In the genomic region with DNA sequence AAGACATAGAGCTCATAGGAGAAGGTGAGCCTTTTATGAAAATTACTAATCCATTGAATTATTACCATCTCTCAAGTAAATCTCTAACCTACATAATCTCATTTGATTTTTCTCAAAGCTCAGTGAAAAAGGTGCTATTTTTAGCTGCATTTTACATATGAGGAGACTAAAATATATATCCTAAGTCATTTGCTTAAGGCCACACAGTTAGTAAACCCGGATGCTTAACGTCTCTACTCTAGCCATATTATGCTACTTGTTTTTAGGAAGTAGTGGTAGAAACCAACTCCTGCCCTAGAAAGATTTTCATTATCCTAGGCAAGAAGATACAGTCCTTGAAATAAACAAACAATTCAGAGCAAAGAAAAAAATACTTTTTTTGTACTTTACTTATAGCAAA, we compare ENCODE assay signal across 19 cellular contexts.
DNase-seq lines count a peak whose midpoint lies in the region; ATAC-seq and FAIRE-seq lines count a peak whose summit lies in the region.
"Had no signal": no experiment of that assay in that cellular context is flagged by ENCODE, and none has a peak within 500 bp of the region (broad histone marks: within the 10 kb centered on the region; RNA-seq: fewer than 3 reads in every experiment).

No MANE protein-coding gene starts in this region.

- H3K36me3 Mint-ChIP-seq in CD4-positive, alpha-beta memory T cell, result peaks cover 0 to 5% of the 10 kb centered on the region in 2 donors
- no peaks in the 10 kb centered on the region for H3K36me3 Mint-ChIP-seq in T-helper 17 cell (ENCODE audit: low read depth)

- H3K9me3 ChIP-seq in CD4-positive, alpha-beta memory T cell (ENCODE audit: control insufficient read depth in 1 of 2, low read length in 2 of 2), result no peaks in the 10 kb centered on the region
- no peaks in the 10 kb centered on the region for H3K9me3 ChIP-seq in T-helper 17 cell (ENCODE audit: control insufficient read depth, low read length, poor library complexity, severe bottlenecking)

- peak; percentile 68 for ATAC-seq in GM18909 (IDR thresholded peaks at IDR 0.05; ENCODE audit: poor library complexity, unreplicated experiment)
- ATAC-seq in GM21723 (IDR thresholded peaks at IDR 0.05; ENCODE audit: unreplicated experiment), result peak; percentile 68
- ATAC-seq in HG03139 (IDR thresholded peaks at IDR 0.05; ENCODE audit: unreplicated experiment), result peak; percentile 53
- no peak for ATAC-seq in T-helper 17 cell
- no peak for ATAC-seq in HG03521 (IDR thresholded peaks at IDR 0.05; ENCODE audit: unreplicated experiment)

- DNase-seq in germinal center (ENCODE audit: low spot score) (peak; percentile 54), T-helper 17 cell (no peak), HTR-8/SVneo (ENCODE audit: insufficient read length, low spot score) (no peak)
- no peak for DNase-seq in CD4-positive, alpha-beta memory T cell
- DNase-seq: DMS 273 treated with DMSO at 0.1 percent for 48 hours, EL, IMR-90, NCI-H1417 treated with DMSO at 0.1 percent for 48 hours, NCI-H2029, NCI-H2171 treated with DMSO at 0.1 percent for 48 hours, NCI-H510A, SHP77 treated with DMSO at 0.1 percent for 48 hours, T-helper 2 cell had no signal

- no peaks in the 10 kb centered on the region for H3K36me3 ChIP-seq in CD4-positive, alpha-beta memory T cell (ENCODE audit: insufficient read depth, low read length)

- no peak overlapping the region for H3K4me3 Mint-ChIP-seq in CD4-positive, alpha-beta memory T cell
- H3K4me3 Mint-ChIP-seq in T-helper 17 cell, result no peak overlapping the region
- H3K4me3 Mint-ChIP-seq: B cell had no signal

- H3K27ac Mint-ChIP-seq in CD4-positive, alpha-beta memory T cell, result no peak overlapping the region
- H3K27ac Mint-ChIP-seq in T-helper 17 cell, result no peak overlapping the region
- H3K27ac Mint-ChIP-seq: B cell had no signal

- no peaks in the 10 kb centered on the region for H3K27me3 ChIP-seq in CD4-positive, alpha-beta memory T cell (ENCODE audit: insufficient read depth, low read length)

- no peaks in the 10 kb centered on the region for H3K4me1 Mint-ChIP-seq in CD4-positive, alpha-beta memory T cell
- H3K4me1 Mint-ChIP-seq in T-helper 17 cell, result no peaks in the 10 kb centered on the region

- H3K9me3 Mint-ChIP-seq in CD4-positive, alpha-beta memory T cell, result peaks cover 0 to 9% (median 3%) of the 10 kb centered on the region in 8 donors

- no peak overlapping the region for H3K27ac ChIP-seq in CD4-positive, alpha-beta memory T cell (ENCODE audit: low read depth, low read length)

- no peak for FAIRE-seq in HTR-8/SVneo (lab: Jason Lieb, UNC)
- FAIRE-seq: TTC549 had no signal

- POLR2A ChIA-PET in CD4-positive, alpha-beta memory T cell (lab: Charles Lee; ENCODE audit: partially characterized antibody), result no interaction called here

- intact Hi-C loops in CD4-positive, alpha-beta memory T cell (cut with micrococcal nuclease), result no loop called here

- H3K4me1 ChIP-seq in CD4-positive, alpha-beta memory T cell (ENCODE audit: insufficient read depth, low read length), result no peaks in the 10 kb centered on the region

- CTCF ChIA-PET in CD4-positive, alpha-beta memory T cell (lab: Charles Lee; ENCODE audit: partially characterized antibody), result no interaction called here

- no peak overlapping the region for H3K4me3 ChIP-seq in CD4-positive, alpha-beta memory T cell (ENCODE audit: low read length in 2 of 2)

- peaks cover 9 to 18% of the 10 kb centered on the region in 2 donors for H3K27me3 Mint-ChIP-seq in CD4-positive, alpha-beta memory T cell
- peaks cover 12% of the 10 kb centered on the region for H3K27me3 Mint-ChIP-seq in T-helper 17 cell

Comparison
In these comparisons a context has a peak if more than half of its experiments do, and no peak if none do; other contexts are left out.
1. ATAC-seq: peak in GM18909 (single experiment), GM21723 (single experiment) and HG03139 (single experiment); none in T-helper 17 cell (single experiment) and HG03521 (single experiment).